17 cellular contexts compared by ENCODE assay signal in genomic region chr10:18417950-18418527, GRCh38.
A peak's percentile ranks its signal among the peaks of the same experiment; 100 is the strongest.
DNase-seq lines count a peak whose midpoint lies in the region; ATAC-seq and TF ChIP-seq lines count a peak whose summit lies in the region.
"Had no signal": no experiment of that assay in that cellular context is flagged by ENCODE, and none has a peak within 500 bp of the region (broad histone marks: within the 10 kb centered on the region; RNA-seq: fewer than 3 reads in every experiment).

No MANE protein-coding gene starts in this region.

- TF ChIP-seq POLR2A in esophagus muscularis mucosa (IDR thresholded peaks at IDR 0.05; ENCODE audit: low read depth), result no peak

- H3K4me1 Mint-ChIP-seq in GM23338, result peaks cover 12% of the 10 kb centered on the region
- H3K4me1 Mint-ChIP-seq: CD4-positive, alpha-beta memory T cell had no signal

- no peaks in the 10 kb centered on the region for H3K27me3 ChIP-seq in GM23338 (ENCODE audit: insufficient read depth)
- H3K27me3 ChIP-seq in OCI-LY3 (ENCODE audit: low read depth, low read length), result no peaks in the 10 kb centered on the region
- no peaks in the 10 kb centered on the region for H3K27me3 ChIP-seq in esophagus muscularis mucosa
- H3K27me3 ChIP-seq in A673 (replicated peaks; ENCODE audit: insufficient read depth, low read depth, low read length, poor library complexity), result no peaks in the 10 kb centered on the region
- H3K27me3 ChIP-seq: BE2C had no signal

- H3K36me3 Mint-ChIP-seq in GM23338 (ENCODE audit: low read depth), result no peaks in the 10 kb centered on the region
- H3K36me3 Mint-ChIP-seq: CD4-positive, alpha-beta memory T cell had no signal

- H3K27ac ChIP-seq in GM23338 (ENCODE audit: low read depth) (no peak overlapping the region), OCI-LY3 (ENCODE audit: low read length) (no peak overlapping the region), esophagus muscularis mucosa (replicated peaks in 1 of 4) (no peak overlapping the region), A673 (ENCODE audit: low read depth, low read length, poor library complexity, severe bottlenecking) (no peak overlapping the region)

- no TSS peak for BruUV-seq in A673 (replicated peaks; lab: Mats Ljungman, UMichigan)

- WGBS in esophagus muscularis mucosa, result 86% methylated on average over 15 of the region's 15 CpGs

- H3K4me3 ChIP-seq in GM23338 (no peak overlapping the region), OCI-LY3 (ENCODE audit: low read length) (no peak overlapping the region), esophagus muscularis mucosa (no peak overlapping the region), A673 (ENCODE audit: low read depth, low read length, poor library complexity, severe bottlenecking) (no peak overlapping the region)

- no peaks in the 10 kb centered on the region for H3K27me3 Mint-ChIP-seq in GM23338 (ENCODE audit: insufficient read depth, low read depth, poor library complexity)

- H3K9me3 ChIP-seq in OCI-LY3 (ENCODE audit: insufficient read depth, low read length) (no peaks in the 10 kb centered on the region), esophagus muscularis mucosa (no peaks in the 10 kb centered on the region), A673 (ENCODE audit: low read depth, low read length, poor library complexity, severe bottlenecking) (no peaks in the 10 kb centered on the region)
- H3K9me3 ChIP-seq: BE2C had no signal

- H3K36me3 ChIP-seq in GM23338 (ENCODE audit: insufficient read depth) (no peaks in the 10 kb centered on the region), OCI-LY3 (replicated peaks; ENCODE audit: low read depth, low read length) (no peaks in the 10 kb centered on the region), esophagus muscularis mucosa (no peaks in the 10 kb centered on the region), A673 (ENCODE audit: insufficient read depth, low read length, poor library complexity, severe bottlenecking) (no peaks in the 10 kb centered on the region)
- H3K36me3 ChIP-seq: BE2C had no signal

- no peak overlapping the region for H3K4me3 Mint-ChIP-seq in GM23338
- H3K4me3 Mint-ChIP-seq: CD4-positive, alpha-beta memory T cell had no signal

- peak; percentile 48 to 56 for TF ChIP-seq CTCF in GM23338 (conservative IDR thresholded peaks at IDR 0.05; ENCODE audit: low read depth in 2 of 2)
- no peak for TF ChIP-seq CTCF in OCI-LY3 (IDR thresholded peaks at IDR 0.05; ENCODE audit: low read depth, low read length)
- TF ChIP-seq CTCF in esophagus muscularis mucosa (IDR thresholded peaks at IDR 0.05), result no peak
- TF ChIP-seq CTCF in A673 (conservative IDR thresholded peaks at IDR 0.05; ENCODE audit: low read depth, low read length), result no peak

- TF ChIP-seq EP300 in esophagus muscularis mucosa (IDR thresholded peaks at IDR 0.05), result no peak

- H4K20me1 ChIP-seq in GM23338 (replicated peaks; ENCODE audit: insufficient read depth), result no peaks in the 10 kb centered on the region
- no peaks in the 10 kb centered on the region for H4K20me1 ChIP-seq in OCI-LY3 (ENCODE audit: insufficient read depth, low read length)

- H3K4me1 ChIP-seq in GM23338 (ENCODE audit: insufficient read depth) (no peaks in the 10 kb centered on the region), OCI-LY3 (ENCODE audit: low read length) (peaks cover 6% of the 10 kb centered on the region), esophagus muscularis mucosa (peaks cover 6 to 48% (median 29%) of the 10 kb centered on the region in 4 donors), A673 (ENCODE audit: insufficient read depth, low read length, poor library complexity, severe bottlenecking) (peaks cover 3% of the 10 kb centered on the region)
- H3K4me1 ChIP-seq: BE2C had no signal

- DNase-seq in GM23338 (ENCODE audit: low spot score), result no peak
- peak; percentile 37 for DNase-seq in esophagus muscularis mucosa (ENCODE audit: extremely low spot score)
- DNase-seq in A673 (ENCODE audit: low spot score), result no peak
- no peak for DNase-seq in COLO668 (lab: John Stamatoyannopoulos, UW; ENCODE audit: unreplicated experiment)
- DNase-seq: BE2C; Calu3; CD4-positive, alpha-beta memory T cell; DMS53; NCI-H1105; NCI-H2081; NCI-H446 treated with DMSO at 0.1 percent for 48 hours; NK-92 treated with Interleukin-12 subunit alpha and Interleukin-12 subunit beta, amount 100 ng/mL, for 24 hours; SHP77 treated with DMSO at 0.1 percent for 48 hours; T-helper 1 cell had no signal

- H3K9ac ChIP-seq in OCI-LY3 (ENCODE audit: low read length), result no peak overlapping the region

- no peaks in the 10 kb centered on the region for H3F3A ChIP-seq in GM23338 (replicated peaks; ENCODE audit: low read depth)

- CTCF ChIA-PET in A673 (lab: Charles Lee), result no interaction called here

- H2AFZ ChIP-seq in GM23338, result no peak overlapping the region
- peak overlapping the region; percentile 20; the same call in 1 of the 2 replicates for H2AFZ ChIP-seq in OCI-LY3 (ENCODE audit: low read depth, low read length)

- no peaks in the 10 kb centered on the region for H3K9me2 ChIP-seq in GM23338 (ENCODE audit: insufficient read depth)

- no peak overlapping the region for H3K27ac Mint-ChIP-seq in GM23338
- H3K27ac Mint-ChIP-seq: CD4-positive, alpha-beta memory T cell had no signal

- POLR2A ChIA-PET in A673 (lab: Charles Lee; ENCODE audit: low non-redundant PET), result no interaction called here

- intact Hi-C loops in esophagus muscularis mucosa (cut with DNase I) (no loop called here), A673 (cut with micrococcal nuclease; ENCODE audit: unreplicated experiment) (no loop called here)

- ATAC-seq in GM23338, result no peak
- no peak for ATAC-seq in HG02870 (IDR thresholded peaks at IDR 0.05; ENCODE audit: unreplicated experiment)
- no peak for ATAC-seq in HG03135 (IDR thresholded peaks at IDR 0.05; ENCODE audit: unreplicated experiment)

- no peak overlapping the region for H3K4me2 ChIP-seq in GM23338
- H3K4me2 ChIP-seq in OCI-LY3 (ENCODE audit: low read length), result peak overlapping the region; percentile 24; the same call in 1 of the 2 replicates

- H3K9me3 Mint-ChIP-seq in GM23338, result no peaks in the 10 kb centered on the region

- H3K79me2 ChIP-seq in GM23338 (replicated peaks; ENCODE audit: insufficient read depth) (no peaks in the 10 kb centered on the region), OCI-LY3 (ENCODE audit: low read length) (no peaks in the 10 kb centered on the region)

TF ChIP-seq in GM23338, 12 proteins besides CTCF, POLR2A, EP300 and RAD21 (continues in another document):
- TF ChIP-seq NANOG (IDR thresholded peaks at IDR 0.05; ENCODE audit: borderline replicate concordance), result no peak
- TF ChIP-seq EZH2phosphoT487 (IDR thresholded peaks at IDR 0.05; ENCODE audit: unreplicated experiment), result no peak
- TF ChIP-seq, protein P1, sequence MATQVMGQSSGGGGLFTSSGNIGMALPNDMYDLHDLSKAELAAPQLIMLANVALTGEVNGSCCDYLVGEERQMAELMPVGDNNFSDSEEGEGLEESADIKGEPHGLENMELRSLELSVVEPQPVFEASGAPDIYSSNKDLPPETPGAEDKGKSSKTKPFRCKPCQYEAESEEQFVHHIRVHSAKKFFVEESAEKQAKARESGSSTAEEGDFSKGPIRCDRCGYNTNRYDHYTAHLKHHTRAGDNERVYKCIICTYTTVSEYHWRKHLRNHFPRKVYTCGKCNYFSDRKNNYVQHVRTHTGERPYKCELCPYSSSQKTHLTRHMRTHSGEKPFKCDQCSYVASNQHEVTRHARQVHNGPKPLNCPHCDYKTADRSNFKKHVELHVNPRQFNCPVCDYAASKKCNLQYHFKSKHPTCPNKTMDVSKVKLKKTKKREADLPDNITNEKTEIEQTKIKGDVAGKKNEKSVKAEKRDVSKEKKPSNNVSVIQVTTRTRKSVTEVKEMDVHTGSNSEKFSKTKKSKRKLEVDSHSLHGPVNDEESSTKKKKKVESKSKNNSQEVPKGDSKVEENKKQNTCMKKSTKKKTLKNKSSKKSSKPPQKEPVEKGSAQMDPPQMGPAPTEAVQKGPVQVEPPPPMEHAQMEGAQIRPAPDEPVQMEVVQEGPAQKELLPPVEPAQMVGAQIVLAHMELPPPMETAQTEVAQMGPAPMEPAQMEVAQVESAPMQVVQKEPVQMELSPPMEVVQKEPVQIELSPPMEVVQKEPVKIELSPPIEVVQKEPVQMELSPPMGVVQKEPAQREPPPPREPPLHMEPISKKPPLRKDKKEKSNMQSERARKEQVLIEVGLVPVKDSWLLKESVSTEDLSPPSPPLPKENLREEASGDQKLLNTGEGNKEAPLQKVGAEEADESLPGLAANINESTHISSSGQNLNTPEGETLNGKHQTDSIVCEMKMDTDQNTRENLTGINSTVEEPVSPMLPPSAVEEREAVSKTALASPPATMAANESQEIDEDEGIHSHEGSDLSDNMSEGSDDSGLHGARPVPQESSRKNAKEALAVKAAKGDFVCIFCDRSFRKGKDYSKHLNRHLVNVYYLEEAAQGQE (IDR thresholded peaks at IDR 0.05; ENCODE audit: unreplicated experiment), result no peak
- no peak for TF ChIP-seq ZNF331 (CRISPR knock-in tag; IDR thresholded peaks at IDR 0.05; ENCODE audit: low read depth)
- TF ChIP-seq POLR2AphosphoS5 (IDR thresholded peaks at IDR 0.05; ENCODE audit: low read depth), result no peak
- no peak for TF ChIP-seq JUNB (IDR thresholded peaks at IDR 0.05; ENCODE audit: unreplicated experiment)
- TF ChIP-seq ZNF114 (CRISPR knock-in tag; IDR thresholded peaks at IDR 0.05), result no peak
- TF ChIP-seq STAT1 (IDR thresholded peaks at IDR 0.05; ENCODE audit: unreplicated experiment), result no peak
- TF ChIP-seq CREB1 (CRISPR knock-in tag; IDR thresholded peaks at IDR 0.05; ENCODE audit: low read depth), result no peak

Comparison
In these comparisons a context has a peak if more than half of its experiments do, and no peak if none do; other contexts are left out.
1. CTCF ChIP-seq: peak in GM23338 (2 of 2); none in OCI-LY3 (single experiment), esophagus muscularis mucosa (0 of 3) and A673 (single experiment).